Comparison of ENCODE assay signal across 13 cellular contexts in the genomic region with DNA sequence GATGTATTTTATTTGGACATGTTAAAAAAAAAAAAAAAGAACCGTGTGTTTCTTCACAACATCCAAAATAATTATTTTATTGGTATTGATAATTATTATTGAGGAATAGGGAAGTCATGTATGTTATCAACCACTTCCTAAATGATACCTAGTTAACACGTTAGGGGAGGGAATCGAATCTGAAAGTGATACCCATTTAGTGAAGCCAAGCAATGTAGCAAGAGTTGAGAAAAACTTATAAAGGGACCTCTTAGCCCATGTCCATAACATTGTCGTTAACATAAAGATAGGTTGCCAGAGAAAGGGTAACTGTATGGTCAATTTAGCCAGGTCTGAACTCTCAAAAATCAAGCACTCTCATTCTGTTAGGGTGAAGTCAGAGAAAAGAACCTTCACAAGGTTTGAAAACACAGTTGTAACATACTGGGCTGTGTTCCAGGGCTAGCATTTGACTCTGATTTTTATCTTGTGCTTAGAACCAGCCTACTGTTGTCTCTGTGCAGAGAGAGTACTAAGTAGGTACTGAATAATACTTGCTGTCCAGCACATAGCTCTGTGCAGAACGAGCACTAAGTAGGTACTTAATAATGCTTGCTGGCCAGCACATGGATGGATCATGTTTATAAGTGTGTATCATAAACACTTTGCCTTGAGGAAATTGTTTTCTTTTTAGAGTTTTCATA.
A peak's percentile ranks its signal among the peaks of the same experiment; 100 is the strongest.
DNase-seq lines count a peak whose midpoint lies in the region; ATAC-seq and TF ChIP-seq lines count a peak whose summit lies in the region.
"Had no signal": no experiment of that assay in that cellular context is flagged by ENCODE, and none has a peak within 500 bp of the region (broad histone marks: within the 10 kb centered on the region; RNA-seq: fewer than 3 reads in every experiment).

No MANE protein-coding gene starts in this region.

- H3K4me2 ChIP-seq in PC-3 (ENCODE audit: low read length) = no peak overlapping the region

- ATAC-seq in HG02678 (IDR thresholded peaks at IDR 0.05; ENCODE audit: unreplicated experiment) (peak; percentile 64), HG03565 (IDR thresholded peaks at IDR 0.05; ENCODE audit: unreplicated experiment) (peak; percentile 79), upper lobe of right lung (peak; percentile 28), PC-3 (no peak)

- no peaks in the 10 kb centered on the region for H3K36me3 ChIP-seq in upper lobe of right lung
- no peaks in the 10 kb centered on the region for H3K36me3 ChIP-seq in PC-3 (ENCODE audit: low read depth, low read length)
- H3K36me3 ChIP-seq in left ventricle myocardium inferior = peaks cover 10% of the 10 kb centered on the region
- H3K36me3 ChIP-seq: thoracic aorta had no signal

- no peak overlapping the region for H2AFZ ChIP-seq in PC-3 (ENCODE audit: low read length)

- no peaks in the 10 kb centered on the region for H3F3A ChIP-seq in PC-3 (ENCODE audit: low read length, unreplicated experiment)

- no TSS peak for BruUV-seq in PC-3 (replicated peaks; lab: Mats Ljungman, UMichigan)

- H3K4me3 ChIP-seq in upper lobe of right lung (no peak overlapping the region), PC-3 (ENCODE audit: low read length) (no peak overlapping the region), left ventricle myocardium inferior (no peak overlapping the region)
- H3K4me3 ChIP-seq: thoracic aorta had no signal

- intact Hi-C loops in upper lobe of right lung (cut with DNase I) = no loop called here
- intact Hi-C loops in PC-3 (cut with micrococcal nuclease) = no loop called here
- intact Hi-C loops in left ventricle myocardium inferior (cut with micrococcal nuclease) = no loop called here

- H3K4me1 ChIP-seq in upper lobe of right lung (no peaks in the 10 kb centered on the region), PC-3 (ENCODE audit: insufficient read depth, low read length) (peaks cover 5% of the 10 kb centered on the region; the same call in 1 of the 2 replicates), left ventricle myocardium inferior (peaks cover 25% of the 10 kb centered on the region)

- H3K9me3 ChIP-seq in upper lobe of right lung (no peaks in the 10 kb centered on the region), PC-3 (ENCODE audit: low read length) (no peaks in the 10 kb centered on the region), left ventricle myocardium inferior (replicated peaks) (peaks cover 11% of the 10 kb centered on the region)
- H3K9me3 ChIP-seq: thoracic aorta had no signal

- H3K9me2 ChIP-seq in PC-3 (replicated peaks; ENCODE audit: low read length) = no peaks in the 10 kb centered on the region

- CTCF ChIA-PET in PC-3 (lab: Charles Lee) = no interaction called here

- no peak for TF ChIP-seq CTCF in upper lobe of right lung (IDR thresholded peaks at IDR 0.05)
- TF ChIP-seq CTCF in PC-3 (conservative IDR thresholded peaks at IDR 0.05; ENCODE audit: low read depth, low read length) = no peak
- TF ChIP-seq CTCF in left ventricle myocardium inferior (IDR thresholded peaks at IDR 0.05; ENCODE audit: borderline replicate concordance) = no peak

- H3K27me3 ChIP-seq in upper lobe of right lung (no peaks in the 10 kb centered on the region), PC-3 (ENCODE audit: low read length) (no peaks in the 10 kb centered on the region), left ventricle myocardium inferior (ENCODE audit: low read depth) (no peaks in the 10 kb centered on the region)

- H3K27ac ChIP-seq in upper lobe of right lung (no peak overlapping the region), PC-3 (ENCODE audit: low read length) (no peak overlapping the region), left ventricle myocardium inferior (replicated peaks) (no peak overlapping the region)
- H3K27ac ChIP-seq: thoracic aorta had no signal

- DNase-seq in NOMO-1 treated with DMSO at 0.1 percent for 48 hours (lab: John Stamatoyannopoulos, UW; ENCODE audit: unreplicated experiment) = peak; percentile 25
- no peak for DNase-seq in NOMO-1 treated with dmso at 0.1 percent for 144 hours (lab: John Stamatoyannopoulos, UW; ENCODE audit: unreplicated experiment)
- DNase-seq in upper lobe of right lung = no peak
- no peak for DNase-seq in PC-3
- DNase-seq in left ventricle myocardium inferior = no peak
- DNase-seq in DMS53 treated with DMSO at 0.1 percent for 48 hours (lab: John Stamatoyannopoulos, UW; ENCODE audit: unreplicated experiment) = no peak
- DNase-seq: 8988T, Calu3, mesenchymal stem cell, NCI-H1092 had no signal

- no peak overlapping the region for H3K9ac ChIP-seq in PC-3 (ENCODE audit: low read length)

- POLR2A ChIA-PET in PC-3 (lab: Charles Lee; ENCODE audit: unreplicated experiment) = no interaction called here

- no peaks in the 10 kb centered on the region for H4K20me1 ChIP-seq in PC-3 (ENCODE audit: low read length)

- no peaks in the 10 kb centered on the region for H3K79me2 ChIP-seq in PC-3 (ENCODE audit: low read length)
